8 cellular contexts compared by ENCODE assay signal in genomic region chr20:53839423-53840176, GRCh38.
DNase-seq lines count a peak whose midpoint lies in the region; ATAC-seq, FAIRE-seq and TF ChIP-seq lines count a peak whose summit lies in the region.

No MANE protein-coding gene starts in this region.

- H3K4me2 ChIP-seq in GM12878 (ENCODE audit: control insufficient read depth, insufficient read depth) = peak overlapping the region; percentile 73

- DNase-seq in T-helper 1 cell (peak; percentile 8 to 90 (median 37)), GM12878 (ENCODE audit: low read depth, low spot score) (peak; percentile 96), T1000 (lab: John Stamatoyannopoulos, UW) (no peak), NCI-H1092 treated with DMSO at 0.1 percent for 48 hours (lab: John Stamatoyannopoulos, UW) (no peak), NCI-H1092 (lab: John Stamatoyannopoulos, UW) (no peak)
- DNase-seq in stimulated activated CD4-positive, alpha-beta T cell treated with anti-CD3 and anti-CD28 coated beads, TNF-alpha, amount 100 ng/mL, for 4 hours (ENCODE audit: low read depth in 3 of 3) = peak in 2 of 3 experiments; percentile 10 to 19

- H3K4me1 ChIP-seq in GM12878 (ENCODE audit: control insufficient read depth, insufficient read depth, low read length) = peaks cover 47% of the 10 kb centered on the region

- RAD21 ChIA-PET in GM12878 (lab: Charles Lee; ENCODE audit: unreplicated experiment) = interaction anchor here (0.6 to 2.7 kb wide), 22 partner anchors 9 to 260 kb away, joined by 3 to 18 read pairs (median 4); no protein-coding TSS in a partner anchor

- H3K4me3 ChIP-seq in GM12878 = no peak overlapping the region

- no peaks in the 10 kb centered on the region for H3K27me3 ChIP-seq in GM12878 (replicated peaks in 1 of 2; ENCODE audit: control insufficient read depth in 2 of 2, insufficient read depth in 2 of 2, low read length in 1 of 2)

- ATAC-seq in GM19043 (IDR thresholded peaks at IDR 0.05; ENCODE audit: low read depth, unreplicated experiment) = peak; percentile 67
- peak; percentile 69 for ATAC-seq in HG03159 (IDR thresholded peaks at IDR 0.05; ENCODE audit: unreplicated experiment)
- peak; percentile 78 for ATAC-seq in GM12878

- peak; percentile 75 for FAIRE-seq in GM12878 (lab: Jason Lieb, UNC)

- H3K9me3 ChIP-seq in GM12878 (replicated peaks; ENCODE audit: control insufficient read depth, insufficient read depth, low read length) = no peaks in the 10 kb centered on the region; the same call in 2 of the 3 replicates

- peak; percentile 53; the same call in 1 of the 2 replicates for TF ChIP-seq POLR2A in GM12878 (IDR thresholded peaks at IDR 0.05; ENCODE audit: low read depth, low read length)

- 0 out of 2 replicates have a peak, but pooled peaks have one; percentile 3 for TF ChIP-seq RAD21 in GM12878 (IDR thresholded peaks at IDR 0.05; ENCODE audit: insufficient read depth, low read depth, low read length)

- SMC1A ChIA-PET in GM12878 (lab: Charles Lee; ENCODE audit: uncharacterized antibody, unreplicated experiment) = interaction anchor here (0.8 to 3.0 kb wide), 24 partner anchors 8 to 226 kb away, joined by 3 to 24 read pairs (median 5); no protein-coding TSS in a partner anchor

- WGBS in GM12878 (ENCODE audit: insufficient coverage, insufficient replicate concordance, low lambda C conversion rate, missing lambda C conversion rate) = 5% methylated on average over 7 of the region's 8 CpGs

- peak; percentile 39 to 54; a peak in 2 of 4 replicates for TF ChIP-seq EP300 in GM12878 (IDR thresholded peaks at IDR 0.05; ENCODE audit: borderline replicate concordance in 1 of 2, control insufficient read depth in 1 of 2, low read depth in 2 of 2, low read length in 2 of 2)

- in situ Hi-C loops in GM12878 (cut with MboI) = loop anchor here (10.0 kb wide), 1 partner anchor 255 kb away; no protein-coding TSS in a partner anchor

- H4K20me1 ChIP-seq in GM12878 (ENCODE audit: control insufficient read depth, insufficient read depth) = no peaks in the 10 kb centered on the region

- H3K79me2 ChIP-seq in GM12878 (ENCODE audit: control insufficient read depth, insufficient read depth, low read length) = no peaks in the 10 kb centered on the region

- no peak for TF ChIP-seq CTCF in GM12878 (IDR thresholded peaks at IDR 0.05 in 2 of 3, conservative IDR thresholded peaks at IDR 0.05 in 1 of 3; ENCODE audit: control insufficient read depth in 2 of 3, extremely low read depth in 1 of 3, insufficient read depth in 1 of 3, low read depth in 3 of 3, low read length in 3 of 3)

- BruUV-seq in GM12878 (replicated peaks; lab: Mats Ljungman, UMichigan) = no TSS peak

- H3K9ac ChIP-seq in GM12878 (ENCODE audit: control insufficient read depth, insufficient read depth, low read length) = peak overlapping the region; percentile 14; the same call in 1 of the 2 replicates

- no peaks in the 10 kb centered on the region for H3K36me3 ChIP-seq in GM12878 (ENCODE audit: control insufficient read depth in 2 of 2, insufficient read depth in 2 of 2, low read length in 1 of 2)

- peak overlapping the region; percentile 60 for H2AFZ ChIP-seq in GM12878 (ENCODE audit: control insufficient read depth, low read depth, low read length)

- POLR2A ChIA-PET in GM12878 (lab: Charles Lee) = interaction anchor here (0.5 to 3.6 kb wide), 7 partner anchors 8 to 254 kb away, joined by 4 to 16 read pairs (median 6); no protein-coding TSS in a partner anchor

- peak overlapping the region; percentile 70 for H3K27ac ChIP-seq in GM12878 (ENCODE audit: control insufficient read depth, insufficient read depth)

- intact Hi-C loops in GM12878 (cut with micrococcal nuclease; ENCODE audit: unreplicated experiment) = loop anchor here (2.0 kb wide), 1 partner anchor 75 kb away; no protein-coding TSS in a partner anchor

- CTCF ChIA-PET in GM12878 (lab: Yijun Ruan, JAX) = interaction anchor here (0.8 to 2.1 kb wide), 6 partner anchors 9 to 95 kb away, joined by 3 to 11 read pairs (median 4); no protein-coding TSS in a partner anchor

TF ChIP-seq in GM12878, 131 proteins besides CTCF, POLR2A, EP300 and RAD21 (continues in another document):
- no peak for TF ChIP-seq NFIC (IDR thresholded peaks at IDR 0.05; ENCODE audit: low read depth, low read length)
- TF ChIP-seq MTA2 (IDR thresholded peaks at IDR 0.05; ENCODE audit: low read depth) = peak; percentile 74; the same call in 1 of the 2 replicates
- no peak for TF ChIP-seq HDAC6 (IDR thresholded peaks at IDR 0.05; ENCODE audit: unreplicated experiment)
- no peak for TF ChIP-seq TBL1XR1 (IDR thresholded peaks at IDR 0.05; ENCODE audit: low read depth, low read length)
- TF ChIP-seq SIX5 (IDR thresholded peaks at IDR 0.05; ENCODE audit: low read depth, low read length, severe bottlenecking) = no peak
- no peak for TF ChIP-seq SREBF2 (IDR thresholded peaks at IDR 0.05; ENCODE audit: low read length)
- TF ChIP-seq BHLHE40 (IDR thresholded peaks at IDR 0.05; ENCODE audit: borderline replicate concordance in 1 of 2, low read depth in 2 of 2, low read length in 1 of 2) = peak; percentile 24 to 33; a peak in 1 of 4 replicates
- no peak for TF ChIP-seq SPI1 (IDR thresholded peaks at IDR 0.05; ENCODE audit: borderline replicate concordance, insufficient read depth, low read depth, low read length)
- no peak for TF ChIP-seq CHD1 (IDR thresholded peaks at IDR 0.05; ENCODE audit: low read depth, low read length)
- TF ChIP-seq HCFC1 (IDR thresholded peaks at IDR 0.05; ENCODE audit: low read length) = no peak
- no peak for TF ChIP-seq PAX8 (IDR thresholded peaks at IDR 0.05)
- no peak for TF ChIP-seq BRCA1 (IDR thresholded peaks at IDR 0.05; ENCODE audit: low read depth, low read length)
- 0 out of 2 replicates have a peak, but pooled peaks have one; percentile 54 for TF ChIP-seq MEF2A (IDR thresholded peaks at IDR 0.05; ENCODE audit: insufficient read depth, low read depth, low read length)
- peak; percentile 59 for TF ChIP-seq PBX3 (IDR thresholded peaks at IDR 0.05; ENCODE audit: insufficient replicate concordance, low read depth, low read length)
- no peak for TF ChIP-seq SUPT20H (IDR thresholded peaks at IDR 0.05; ENCODE audit: borderline replicate concordance, control insufficient read depth, low read depth, low read length)
- no peak for TF ChIP-seq CEBPZ (IDR thresholded peaks at IDR 0.05; ENCODE audit: low read depth, low read length)
- no peak for TF ChIP-seq MXI1 (IDR thresholded peaks at IDR 0.05; ENCODE audit: low read depth, low read length)

Comparison
In these comparisons a context has a peak if more than half of its experiments do, and no peak if none do; other contexts are left out.
1. DNase-seq: peak in T-helper 1 cell (5 of 5), GM12878 (single experiment) and stimulated activated CD4-positive, alpha-beta T cell treated with anti-CD3 and anti-CD28 coated beads, TNF-alpha, amount 100 ng/mL, for 4 hours (2 of 3); none in T1000 (single experiment), NCI-H1092 treated with DMSO at 0.1 percent for 48 hours (single experiment) and NCI-H1092 (single experiment).
2. Peak in every context shown above with its lines, with median percentiles within 50 percentile points of each other: ATAC-seq.